ENCODE assay signal across 18 cellular contexts in genomic region chr19:42078538-42079275, GRCh38. TPM values are rescaled to one million over a fixed set of nuclear protein-coding genes. Genes with fewer than 3 reads are reported as not detected.
DNase-seq lines count a peak whose midpoint lies in the region; ATAC-seq, FAIRE-seq and TF ChIP-seq lines count a peak whose summit lies in the region.
"Had no signal": no experiment of that assay in that cellular context is flagged by ENCODE, and none has a peak within 500 bp of the region (broad histone marks: within the 10 kb centered on the region; RNA-seq: fewer than 3 reads in every experiment).

No MANE protein-coding gene starts in this region.

- H3K9me3 ChIP-seq in keratinocyte (ENCODE audit: control insufficient read depth, low read depth, low read length) (no peaks in the 10 kb centered on the region), heart right ventricle (no peaks in the 10 kb centered on the region), MG63 (no peaks in the 10 kb centered on the region)
- H3K9me3 ChIP-seq: tibial artery had no signal

- no peak for ATAC-seq in activated naive CD4-positive, alpha-beta T cell treated with anti-CD3 and anti-CD28 coated beads, Interleukin-2, amount 50 U/mL, for 72 hours
- ATAC-seq in heart right ventricle, result no peak
- ATAC-seq in HG02884 (IDR thresholded peaks at IDR 0.05; ENCODE audit: unreplicated experiment), result no peak
- ATAC-seq: left lobe of liver had no signal

- no peak for TF ChIP-seq CTCF in keratinocyte (optimal IDR thresholded peaks at IDR 0.05 in 1 of 3, IDR thresholded peaks at IDR 0.05 in 1 of 3, conservative IDR thresholded peaks at IDR 0.05 in 1 of 3; ENCODE audit: extremely low read depth in 1 of 3, insufficient read depth in 2 of 3, low read length in 3 of 3)
- TF ChIP-seq CTCF in type B pancreatic cell (conservative IDR thresholded peaks at IDR 0.05), result no peak
- TF ChIP-seq CTCF in heart right ventricle (IDR thresholded peaks at IDR 0.05), result no peak

- no peak overlapping the region for H3K9ac ChIP-seq in keratinocyte (ENCODE audit: control insufficient read depth, extremely low read depth, insufficient read depth, low read length)

- 74 to 79% methylated on average over 15 of the region's 15 CpGs for WGBS in heart right ventricle, 2 donors

- no peaks in the 10 kb centered on the region for H3K27me3 Mint-ChIP-seq in activated CD4-positive, alpha-beta memory T cell treated with anti-CD3 and anti-CD28 coated beads for 36 hours
- no peaks in the 10 kb centered on the region for H3K27me3 Mint-ChIP-seq in type B pancreatic cell

- H3K9me1 ChIP-seq in keratinocyte (ENCODE audit: control insufficient read depth, extremely low read depth, insufficient read depth, low read length), result peaks cover 10% of the 10 kb centered on the region

- peaks cover 33% of the 10 kb centered on the region for H3K4me1 ChIP-seq in keratinocyte (ENCODE audit: control insufficient read depth, extremely low read depth, insufficient read depth, low read length)
- peaks cover 5 to 36% (median 23%) of the 10 kb centered on the region in 9 donors for H3K4me1 ChIP-seq in heart right ventricle

- peak overlapping the region; percentile 96 to 99 for H3K27ac Mint-ChIP-seq in activated naive CD4-positive, alpha-beta T cell treated with anti-CD3 and anti-CD28 coated beads, Interleukin-2, amount 50 U/mL, for 72 hours
- peak overlapping the region; percentile 24 for H3K27ac Mint-ChIP-seq in activated CD4-positive, alpha-beta memory T cell treated with anti-CD3 and anti-CD28 coated beads for 36 hours
- peak overlapping the region; percentile 87 for H3K27ac Mint-ChIP-seq in type B pancreatic cell

- intact Hi-C loops in activated CD4-positive, alpha-beta memory T cell treated with anti-CD3 and anti-CD28 coated beads for 36 hours (cut with micrococcal nuclease), result loop anchor here (5.0 kb wide), 1 partner anchor 716 kb away; the partner anchor contains the start of gene B9D2
- intact Hi-C loops in heart right ventricle (cut with DNase I), result loop anchor here in 2 of 10 donors (10.0 kb wide), 1 partner anchor 84 kb away; the partner anchor contains the start of gene ATP1A3 (in 2 of the 2)

- H3K27ac ChIP-seq in keratinocyte (ENCODE audit: control insufficient read depth, insufficient read depth, low read length) (no peak overlapping the region), heart right ventricle (no peak overlapping the region)
- H3K27ac ChIP-seq: brain microvascular endothelial cell, tibial artery had no signal

- dilution Hi-C loops in keratinocyte (cut with MboI; ENCODE audit: extremely low pct_ligation_motif_present, low sequenced_read_pairs), result no loop called here

- H4K20me1 ChIP-seq in keratinocyte (ENCODE audit: control insufficient read depth, extremely low read depth, insufficient read depth, low read length), result peaks cover 29% of the 10 kb centered on the region

- no peak for FAIRE-seq in keratinocyte (lab: Jason Lieb, UNC)
- FAIRE-seq: HTR-8/SVneo had no signal

- H3K4me3 Mint-ChIP-seq in activated CD4-positive, alpha-beta memory T cell treated with anti-CD3 and anti-CD28 coated beads for 36 hours, result no peak overlapping the region
- peak overlapping the region; percentile 92 for H3K4me3 Mint-ChIP-seq in type B pancreatic cell

- H2AFZ ChIP-seq in keratinocyte (ENCODE audit: control insufficient read depth, low read length), result no peak overlapping the region

- H3K4me2 ChIP-seq in keratinocyte (ENCODE audit: control insufficient read depth, extremely low read depth, insufficient read depth, low read depth, low read length), result peak overlapping the region; percentile 16

- DNase-seq in activated naive CD4-positive, alpha-beta T cell treated with anti-CD3 and anti-CD28 coated beads, Interleukin-2, amount 50 U/mL, for 72 hours (ENCODE audit: low spot score in 2 of 2), result no peak
- no peak for DNase-seq in activated naive CD4-positive, alpha-beta T cell (lab: John Stamatoyannopoulos, UW)
- no peak for DNase-seq in activated CD4-positive, alpha-beta memory T cell treated with anti-CD3 and anti-CD28 coated beads for 36 hours
- DNase-seq in keratinocyte (ENCODE audit: low read depth, low spot score) (no peak), type B pancreatic cell (ENCODE audit: extremely low spot score, unreplicated experiment) (no peak), heart right ventricle (no peak), MG63 (no peak)
- DNase-seq: activated CD4-positive, alpha-beta T cell treated with anti-CD3 and anti-CD28 coated beads for 4 hours; activated effector memory CD4-positive, alpha-beta T cell treated with Interleukin-2 at 50 U/mL for 16 hours; brain microvascular endothelial cell; DMS 273 treated with DMSO at 0.1 percent for 48 hours; effector CD4-positive, alpha-beta T cell; NCI-H2107; stimulated activated CD4-positive, alpha-beta T cell treated with anti-CD3 and anti-CD28 coated beads, Interleukin-1b, Interleukin-23, amount 100 ng/mL, for 48 hours; tibial artery had no signal

- POLR2A ChIA-PET in activated CD4-positive, alpha-beta memory T cell treated with anti-CD3 and anti-CD28 coated beads for 36 hours (lab: Charles Lee), result no interaction called here

- H3K4me3 ChIP-seq in keratinocyte (ENCODE audit: control insufficient read depth in 2 of 3, extremely low read depth in 1 of 3, insufficient read depth in 2 of 3, low read depth in 1 of 3, low read length in 3 of 3) (no peak overlapping the region), heart right ventricle (no peak overlapping the region), MG63 (no peak overlapping the region)
- H3K4me3 ChIP-seq: tibial artery had no signal

- peaks cover 26 to 28% of the 10 kb centered on the region in 2 experiments for H3K36me3 ChIP-seq in keratinocyte (ENCODE audit: control insufficient read depth in 2 of 2, extremely low read depth in 1 of 2, insufficient read depth in 2 of 2, low read length in 2 of 2)
- H3K36me3 ChIP-seq in heart right ventricle, result peaks cover 0 to 51% (median 24%) of the 10 kb centered on the region in 9 donors
- peaks cover 64% of the 10 kb centered on the region for H3K36me3 ChIP-seq in MG63

- CTCF ChIA-PET in activated CD4-positive, alpha-beta memory T cell treated with anti-CD3 and anti-CD28 coated beads for 36 hours (lab: Charles Lee), result interaction anchor here (0.9 kb wide), 1 partner anchor 44 kb away, joined by 3 read pairs; no protein-coding TSS in a partner anchor

- H3K79me2 ChIP-seq in keratinocyte (ENCODE audit: control insufficient read depth, insufficient read depth, low read length), result peaks cover 61% of the 10 kb centered on the region

- peaks cover 22 to 33% of the 10 kb centered on the region in 2 donors for H3K36me3 Mint-ChIP-seq in activated naive CD4-positive, alpha-beta T cell treated with anti-CD3 and anti-CD28 coated beads, Interleukin-2, amount 50 U/mL, for 72 hours
- peaks cover 28% of the 10 kb centered on the region for H3K36me3 Mint-ChIP-seq in activated CD4-positive, alpha-beta memory T cell treated with anti-CD3 and anti-CD28 coated beads for 36 hours
- peaks cover 26% of the 10 kb centered on the region for H3K36me3 Mint-ChIP-seq in type B pancreatic cell

- H3K9me3 Mint-ChIP-seq in activated naive CD4-positive, alpha-beta T cell treated with anti-CD3 and anti-CD28 coated beads, Interleukin-2, amount 50 U/mL, for 72 hours, result no peaks in the 10 kb centered on the region
- no peaks in the 10 kb centered on the region for H3K9me3 Mint-ChIP-seq in activated CD4-positive, alpha-beta memory T cell treated with anti-CD3 and anti-CD28 coated beads for 36 hours
- no peaks in the 10 kb centered on the region for H3K9me3 Mint-ChIP-seq in type B pancreatic cell

- H3K27me3 ChIP-seq in keratinocyte (ENCODE audit: control insufficient read depth, extremely low read depth, insufficient read depth, low read length), result no peaks in the 10 kb centered on the region
- no peaks in the 10 kb centered on the region for H3K27me3 ChIP-seq in heart right ventricle
- no peaks in the 10 kb centered on the region for H3K27me3 ChIP-seq in MG63
- H3K27me3 ChIP-seq: brain microvascular endothelial cell, tibial artery had no signal

- peaks cover 40% of the 10 kb centered on the region for H3K4me1 Mint-ChIP-seq in activated CD4-positive, alpha-beta memory T cell treated with anti-CD3 and anti-CD28 coated beads for 36 hours (ENCODE audit: low read depth)
- H3K4me1 Mint-ChIP-seq in type B pancreatic cell (ENCODE audit: unreplicated experiment), result peaks cover 25% of the 10 kb centered on the region

RNA-seq across cellular contexts. Expression of gene ZNF574, which starts 2.7 kb away (rescaled TPM):
- total RNA-seq in activated naive CD4-positive, alpha-beta T cell treated with anti-CD3 and anti-CD28 coated beads, Interleukin-2, amount 50 U/mL, for 72 hours, result 10 to 100 TPM; 12.5 to 13.9 TPM
- total RNA-seq in activated CD4-positive, alpha-beta memory T cell treated with anti-CD3 and anti-CD28 coated beads for 36 hours, result 10 to 100 TPM; 12.2 to 13.2 TPM
- polyA plus RNA-seq in keratinocyte (6.8 to 14.7 TPM (median 13.1 TPM) in 3 replicates), heart right ventricle (1 to 10 TPM; 3.4 to 5.8 TPM)
- polyA plus RNA-seq in keratinocyte (2011; ENCODE audit: low read depth), result 3.3 TPM
- 6.3 and 11.4 TPM in 2 replicates for polyA plus RNA-seq in keratinocyte (2011; cell fraction: cytosol; rRNA removed)
- polyA plus RNA-seq in keratinocyte (2011; cell fraction: nucleus; rRNA removed), result 12.9 and 21.1 TPM in 2 replicates
- 10.4 and 16.0 TPM in 2 replicates for polyA plus RNA-seq in keratinocyte (2012; ENCODE audit: low replicate concordance)
- polyA minus RNA-seq in keratinocyte, result 22.3 to 69.2 TPM (median 36.5 TPM) in 3 replicates
- polyA minus RNA-seq in keratinocyte (2011; cell fraction: cytosol; rRNA and poly(A)+ RNA removed), result 48.3 TPM
- 34.5 and 36.4 TPM in 2 replicates for polyA minus RNA-seq in keratinocyte (2011; cell fraction: nucleus; rRNA and poly(A)+ RNA removed)
- total RNA-seq in type B pancreatic cell (ENCODE audit: low replicate concordance) (20.1 and 20.5 TPM in 2 replicates), heart right ventricle (10 to 100 TPM in 2 of 10 donors, 1 to 10 TPM in 8; 5.0 to 11.1 (median 8.1) TPM)
- 18.8 and 20.4 TPM in 2 replicates for total RNA-seq in MG63 (2014; rRNA removed; shearing (Covaris generic); ENCODE audit: low replicate concordance)

RNA-seq across cellular contexts. Expression of gene GRIK5, which starts 8.7 kb away (rescaled TPM):
- total RNA-seq in activated naive CD4-positive, alpha-beta T cell treated with anti-CD3 and anti-CD28 coated beads, Interleukin-2, amount 50 U/mL, for 72 hours, result 1 to 10 TPM; 3.5 to 4.0 TPM
- total RNA-seq in activated CD4-positive, alpha-beta memory T cell treated with anti-CD3 and anti-CD28 coated beads for 36 hours, result under 1 TPM; 0.73 to 0.90 TPM
- polyA plus RNA-seq in keratinocyte (0.06 to 0.44 TPM (median 0.17 TPM) in 3 replicates), heart right ventricle (1 to 10 TPM in 1 of 2 donors, under 1 TPM in 1; 0.35 to 1.4 TPM)
- polyA plus RNA-seq in keratinocyte (2011; ENCODE audit: low read depth), result not detected
- polyA plus RNA-seq in keratinocyte (2011; cell fraction: cytosol; rRNA removed), result 0.02 and 0.19 TPM in 2 replicates
- 0.64 and 0.84 TPM in 2 replicates for polyA plus RNA-seq in keratinocyte (2011; cell fraction: nucleus; rRNA removed)
- polyA plus RNA-seq in keratinocyte (2012; ENCODE audit: low replicate concordance), result 0.06 and 0.55 TPM in 2 replicates
- polyA minus RNA-seq in keratinocyte, result 0.03 to 0.10 TPM in 2 of 3 replicates, not detected in the other
- polyA minus RNA-seq in keratinocyte (2011; cell fraction: cytosol; rRNA and poly(A)+ RNA removed), result not detected
- polyA minus RNA-seq in keratinocyte (2011; cell fraction: nucleus; rRNA and poly(A)+ RNA removed), result 0.23 and 0.32 TPM in 2 replicates
- total RNA-seq in type B pancreatic cell (ENCODE audit: low replicate concordance) (1.8 and 5.8 TPM in 2 replicates), heart right ventricle (1 to 10 TPM; 1.2 to 9.3 (median 3.0) TPM)
- total RNA-seq in MG63 (2014; rRNA removed; shearing (Covaris generic); ENCODE audit: low replicate concordance), result not detected in 2 replicates

RNA-seq across cellular contexts. Expression of gene POU2F2, which starts 53.5 kb away (rescaled TPM):
- total RNA-seq in activated naive CD4-positive, alpha-beta T cell treated with anti-CD3 and anti-CD28 coated beads, Interleukin-2, amount 50 U/mL, for 72 hours, result 10 to 100 TPM; 34.2 to 39.6 TPM
- total RNA-seq in activated CD4-positive, alpha-beta memory T cell treated with anti-CD3 and anti-CD28 coated beads for 36 hours, result 10 to 100 TPM; 55.6 to 57.3 TPM
- polyA plus RNA-seq in keratinocyte, result 7.0 to 9.6 TPM (median 7.1 TPM) in 3 replicates
- polyA plus RNA-seq in keratinocyte (2011; ENCODE audit: low read depth), result 1.2 TPM
- polyA plus RNA-seq in keratinocyte (2011; cell fraction: cytosol; rRNA removed), result 4.2 and 6.7 TPM in 2 replicates
- polyA plus RNA-seq in keratinocyte (2011; cell fraction: nucleus; rRNA removed), result 22.1 and 33.4 TPM in 2 replicates
- 3.1 and 15.9 TPM in 2 replicates for polyA plus RNA-seq in keratinocyte (2012; ENCODE audit: low replicate concordance)
- 3.4 to 4.3 TPM (median 3.4 TPM) in 3 replicates for polyA minus RNA-seq in keratinocyte
- 4.2 TPM for polyA minus RNA-seq in keratinocyte (2011; cell fraction: cytosol; rRNA and poly(A)+ RNA removed)
- 8.4 and 10.5 TPM in 2 replicates for polyA minus RNA-seq in keratinocyte (2011; cell fraction: nucleus; rRNA and poly(A)+ RNA removed)
- total RNA-seq in type B pancreatic cell (ENCODE audit: low replicate concordance), result 0.57 and 1.7 TPM in 2 replicates
- 1 to 10 TPM in 1 of 10 donors, under 1 TPM in 9; 0.51 to 3.8 (median 0.70) TPM for total RNA-seq in heart right ventricle
- under 1 TPM; 0.28 to 0.37 TPM for polyA plus RNA-seq in heart right ventricle
- total RNA-seq in MG63 (2014; rRNA removed; shearing (Covaris generic); ENCODE audit: low replicate concordance), result not detected in 2 replicates

Comparison
In these comparisons a context has a peak if more than half of its experiments do, and no peak if none do; other contexts are left out.
1. H3K27ac Mint-ChIP-seq: peak in every context shown above with its lines; median percentile 98 in activated naive CD4-positive, alpha-beta T cell treated with anti-CD3 and anti-CD28 coated beads, Interleukin-2, amount 50 U/mL, for 72 hours; 87 in type B pancreatic cell; 24 in activated CD4-positive, alpha-beta memory T cell treated with anti-CD3 and anti-CD28 coated beads for 36 hours.
2. RNA of gene POU2F2, which starts 53.5 kb away (total RNA-seq): 55.6 to 57.3 TPM in activated CD4-positive, alpha-beta memory T cell treated with anti-CD3 and anti-CD28 coated beads for 36 hours and 34.2 to 39.6 TPM in activated naive CD4-positive, alpha-beta T cell treated with anti-CD3 and anti-CD28 coated beads, Interleukin-2, amount 50 U/mL, for 72 hours; 0.57 to 1.7 TPM in type B pancreatic cell, 0.51 to 3.8 TPM in heart right ventricle and not detected in MG63; every median in the first group is over 4 times any median in the second.